8 cellular contexts compared by ENCODE assay signal in genomic region chr17:29179232-29180036, GRCh38. TPM values are rescaled to one million over a fixed set of nuclear protein-coding genes. Genes with fewer than 3 reads are reported as not detected.
DNase-seq lines count a peak whose midpoint lies in the region; ATAC-seq and TF ChIP-seq lines count a peak whose summit lies in the region.

No MANE protein-coding gene starts in this region.

- TF ChIP-seq CTCF in OCI-LY3 (IDR thresholded peaks at IDR 0.05; ENCODE audit: low read depth, low read length) (no peak), choroid plexus epithelial cell (conservative IDR thresholded peaks at IDR 0.05; ENCODE audit: low read depth, low read length) (no peak), liver (IDR thresholded peaks at IDR 0.05; ENCODE audit: low read depth, low read length, missing input control) (no peak), testis (IDR thresholded peaks at IDR 0.05) (no peak)

- DNase-seq in ACHN (peak; percentile 16), choroid plexus epithelial cell (ENCODE audit: low read depth) (no peak), testis (peak; percentile 56), mucosa of gallbladder (ENCODE audit: low spot score) (no peak)

- H3K27me3 ChIP-seq in OCI-LY3 (ENCODE audit: low read depth, low read length) (no peaks in the 10 kb centered on the region), liver (ENCODE audit: control insufficient read depth in 4 of 4, insufficient read depth in 4 of 4, low read length in 3 of 4) (no peaks in the 10 kb centered on the region), testis (no peaks in the 10 kb centered on the region)

- H3K27ac ChIP-seq in OCI-LY3 (ENCODE audit: low read length) (no peak overlapping the region), liver (ENCODE audit: low read depth in 1 of 2, low read length in 2 of 2) (peak overlapping the region; percentile 96 to 98), testis (peak overlapping the region; percentile 75 to 81)

- 9% methylated on average over 28 of the region's 28 CpGs for WGBS in liver
- 6 to 9% methylated on average over 12 to 25 of the region's 28 CpGs for WGBS in testis, 2 donors

- no peaks in the 10 kb centered on the region for H4K20me1 ChIP-seq in OCI-LY3 (ENCODE audit: insufficient read depth, low read length)

- H3K79me2 ChIP-seq in OCI-LY3 (ENCODE audit: low read length): no peaks in the 10 kb centered on the region

- H3K9me3 ChIP-seq in OCI-LY3 (ENCODE audit: insufficient read depth, low read length) (0 out of 2 replicates have a peak, but pooled peaks cover 4% of the 10 kb centered on the region), liver (ENCODE audit: control insufficient read depth in 4 of 4, low read length in 3 of 4) (no peaks in the 10 kb centered on the region), testis (no peaks in the 10 kb centered on the region)

- intact Hi-C loops in testis (cut with DNase I; ENCODE audit: low total_unique reads): no loop called here

- peak overlapping the region; percentile 83 for H3K4me3 ChIP-seq in OCI-LY3 (ENCODE audit: low read length)
- H3K4me3 ChIP-seq in choroid plexus epithelial cell (ENCODE audit: low read depth, low read length): peak overlapping the region; percentile 68
- H3K4me3 ChIP-seq in liver (ENCODE audit: low read depth in 1 of 3, low read length in 3 of 3): peak overlapping the region; percentile 63 to 87 (median 69)
- H3K4me3 ChIP-seq in testis: peak overlapping the region; percentile 63 to 71

- no peak for TF ChIP-seq POLR2A in testis (IDR thresholded peaks at IDR 0.05)

- peaks cover 20% of the 10 kb centered on the region for H3K4me1 ChIP-seq in OCI-LY3 (ENCODE audit: low read length)
- H3K4me1 ChIP-seq in liver (ENCODE audit: control insufficient read depth in 4 of 4, insufficient read depth in 4 of 4, low read length in 3 of 4): peaks cover 2 to 29% (median 13%) of the 10 kb centered on the region in 4 donors
- H3K4me1 ChIP-seq in testis: peaks cover 40% of the 10 kb centered on the region

- peak overlapping the region; percentile 82 for H3K4me2 ChIP-seq in OCI-LY3 (ENCODE audit: low read length)

- H3K36me3 ChIP-seq in OCI-LY3 (replicated peaks; ENCODE audit: low read depth, low read length) (no peaks in the 10 kb centered on the region), liver (ENCODE audit: control insufficient read depth in 4 of 4, insufficient read depth in 3 of 4, low read depth in 1 of 4, low read length in 3 of 4) (no peaks in the 10 kb centered on the region), testis (ENCODE audit: low read depth, missing control alignments) (no peaks in the 10 kb centered on the region)

- no peak for TF ChIP-seq RAD21 in liver (IDR thresholded peaks at IDR 0.05)

- H3K9ac ChIP-seq in OCI-LY3 (ENCODE audit: low read length) (peak overlapping the region; percentile 59; the same call in 1 of the 2 replicates), liver (ENCODE audit: low read depth in 1 of 2, low read length in 2 of 2) (peak overlapping the region; percentile 50 to 85)

- ATAC-seq in GM21515 (IDR thresholded peaks at IDR 0.05; ENCODE audit: unreplicated experiment) (peak; percentile 13), GM21367 (IDR thresholded peaks at IDR 0.05; ENCODE audit: unreplicated experiment) (no peak)

- in situ Hi-C loops in ACHN (cut with HindIII; ENCODE audit: low pct_ligation_motif_present, low pct_unique_long_range_greater_than_20kb, low sequenced_read_pairs): no loop called here

- H2AFZ ChIP-seq in OCI-LY3 (ENCODE audit: low read depth, low read length): no peak overlapping the region

TF ChIP-seq in liver, 16 proteins besides CTCF, POLR2A, EP300 and RAD21:
- TF ChIP-seq ZBTB33 (IDR thresholded peaks at IDR 0.05): peak; percentile 73
- TF ChIP-seq REST (IDR thresholded peaks at IDR 0.05): peak; percentile 81
- TF ChIP-seq YY1 (IDR thresholded peaks at IDR 0.05): peak; percentile 90
- TF ChIP-seq MAX (IDR thresholded peaks at IDR 0.05): peak; percentile 93
- TF ChIP-seq EGR1 (IDR thresholded peaks at IDR 0.05; ENCODE audit: low read depth in 2 of 2): peak; percentile 55 to 66
- no peak for TF ChIP-seq ATF3 (IDR thresholded peaks at IDR 0.05)
- TF ChIP-seq FOXA2 (IDR thresholded peaks at IDR 0.05): peak; percentile 42
- TF ChIP-seq FOXA1 (IDR thresholded peaks at IDR 0.05): peak; percentile 48
- peak; percentile 96 for TF ChIP-seq RXRA (IDR thresholded peaks at IDR 0.05)
- peak; percentile 32 for TF ChIP-seq HNF4G (IDR thresholded peaks at IDR 0.05)
- peak; percentile 96 for TF ChIP-seq SP1 (IDR thresholded peaks at IDR 0.05)
- TF ChIP-seq NR2F2 (IDR thresholded peaks at IDR 0.05): peak; percentile 85
- TF ChIP-seq GABPA (IDR thresholded peaks at IDR 0.05 in 1 of 2, conservative IDR thresholded peaks at IDR 0.05 in 1 of 2): peak in 1 of 2 donors; percentile 11
- peak; percentile 88 for TF ChIP-seq HNF4A (conservative IDR thresholded peaks at IDR 0.05)
- peak; percentile 93 for TF ChIP-seq TAF1 (conservative IDR thresholded peaks at IDR 0.05)
- peak in 1 of 2 donors; percentile 38 for TF ChIP-seq JUND (IDR thresholded peaks at IDR 0.05)

RNA-seq across cellular contexts. Expression of gene MYO18A, which starts 0.8 kb away (rescaled TPM):
- total RNA-seq in liver (10 to 100 TPM; 38.2 to 81.6 TPM), testis (100 to 1,000 TPM in 1 of 2 donors, 10 to 100 TPM in 1; 91.1 to 154 TPM), mucosa of gallbladder (198 TPM)
- polyA plus RNA-seq in liver (10 to 100 TPM; 26.3 to 36.4 TPM), testis (ENCODE audit: insufficient read depth, low read depth, low replicate concordance) (89.1 TPM)

Comparison
In these comparisons a context has a peak if more than half of its experiments do, and no peak if none do; other contexts are left out.
1. DNase-seq: peak in ACHN (single experiment) and testis (single experiment); none in choroid plexus epithelial cell (single experiment) and mucosa of gallbladder (single experiment).
2. Peak in every context shown above with its lines, with median percentiles within 50 percentile points of each other: H3K4me3 ChIP-seq.